9 cellular contexts compared by ENCODE assay signal in the genomic region with DNA sequence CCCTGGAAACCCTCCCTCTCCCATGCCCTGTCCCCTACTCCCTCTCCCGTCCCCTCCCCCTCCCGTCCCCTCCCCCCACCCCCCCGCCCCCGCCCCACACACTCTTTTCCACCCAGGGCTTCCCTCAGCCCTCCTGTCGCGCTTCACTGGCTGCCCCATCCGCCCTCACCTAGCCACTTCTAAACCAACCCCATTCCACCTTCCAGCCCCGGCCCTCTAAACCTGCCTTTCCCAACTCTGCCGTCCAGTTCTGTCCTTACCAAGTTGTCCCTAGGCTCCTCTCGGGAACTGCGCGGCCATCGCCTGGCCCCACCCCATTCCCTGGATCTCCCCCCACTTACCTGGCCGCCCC. TPM values are rescaled to one million over a fixed set of nuclear protein-coding genes. Genes with fewer than 3 reads are reported as not detected.
DNase-seq lines count a peak whose midpoint lies in the region; ATAC-seq and TF ChIP-seq lines count a peak whose summit lies in the region.
"Had no signal": no experiment of that assay in that cellular context is flagged by ENCODE, and none has a peak within 500 bp of the region (broad histone marks: within the 10 kb centered on the region; RNA-seq: fewer than 3 reads in every experiment).

No MANE protein-coding gene starts in this region.

- no peaks in the 10 kb centered on the region for H3K9me3 Mint-ChIP-seq in HFFc6
- H3K9me3 Mint-ChIP-seq: activated naive CD4-positive, alpha-beta T cell treated with anti-CD3 and anti-CD28 coated beads for 36 hours had no signal

- peak overlapping the region; percentile 87 for H3K4me3 Mint-ChIP-seq in HFFc6
- H3K4me3 Mint-ChIP-seq: activated naive CD4-positive, alpha-beta T cell treated with anti-CD3 and anti-CD28 coated beads for 36 hours had no signal

- no peaks in the 10 kb centered on the region for H3K36me3 Mint-ChIP-seq in HFFc6 (ENCODE audit: low read depth)

- intact Hi-C loops in left lung (cut with DNase I), result no loop called here

- peak overlapping the region in 1 of 2 donors; percentile 65 for H3K27ac ChIP-seq in left lung
- no peak overlapping the region for H3K27ac ChIP-seq in thoracic aorta
- H3K27ac ChIP-seq in RWPE1, result no peak overlapping the region

- ATAC-seq in SK-N-SH treated with all-trans-retinoic acid at 6 μM for 48 hours (peak; percentile 12), left lung (no peak), thoracic aorta (ENCODE audit: insufficient number of reproducible peaks, low FRiP score, low read depth) (no peak)

- no peaks in the 10 kb centered on the region for H3K9me3 ChIP-seq in left lung
- no peaks in the 10 kb centered on the region for H3K9me3 ChIP-seq in thoracic aorta

- peaks cover 5% of the 10 kb centered on the region; the same call in 1 of the 2 replicates for H3K27me3 Mint-ChIP-seq in HFFc6 (ENCODE audit: insufficient read depth)

- no peak for TF ChIP-seq CTCF in HFFc6 (IDR thresholded peaks at IDR 0.05)
- no peak for TF ChIP-seq CTCF in left lung (IDR thresholded peaks at IDR 0.05)
- TF ChIP-seq CTCF in thoracic aorta (IDR thresholded peaks at IDR 0.05), result no peak
- no peak for TF ChIP-seq CTCF in RWPE1 (conservative IDR thresholded peaks at IDR 0.05; ENCODE audit: low read depth)

- DNase-seq in HFFc6 (no peak), left lung (no peak), thoracic aorta (ENCODE audit: low spot score) (no peak), NCI-H524 treated with DMSO at 0.1 percent for 48 hours (lab: John Stamatoyannopoulos, UW) (no peak), RPMI8226 (no peak), RWPE1 (ENCODE audit: low spot score) (no peak)
- DNase-seq: activated naive CD4-positive, alpha-beta T cell treated with anti-CD3 and anti-CD28 coated beads for 36 hours; NCI-H524 had no signal

- no peak overlapping the region for H3K27ac Mint-ChIP-seq in HFFc6
- H3K27ac Mint-ChIP-seq: activated naive CD4-positive, alpha-beta T cell treated with anti-CD3 and anti-CD28 coated beads for 36 hours had no signal

- H3K4me3 ChIP-seq in left lung (peak overlapping the region; percentile 58 to 59), thoracic aorta (peak overlapping the region; percentile 74)

- POLR2A ChIA-PET in RWPE1 (lab: Yijun Ruan, JAX; ENCODE audit: low non-redundant PET), result no interaction called here

- H3K4me1 Mint-ChIP-seq in HFFc6 (ENCODE audit: low read depth), result peaks cover 10% of the 10 kb centered on the region

- H3K27me3 ChIP-seq in left lung, result peaks cover 4 to 70% of the 10 kb centered on the region in 2 donors
- peaks cover 13% of the 10 kb centered on the region for H3K27me3 ChIP-seq in thoracic aorta (replicated peaks; ENCODE audit: insufficient read depth)

- CTCF ChIA-PET in RWPE1 (lab: Yijun Ruan, JAX), result no interaction called here

- H3K4me1 ChIP-seq in left lung (peaks cover 17 to 45% of the 10 kb centered on the region in 2 donors), thoracic aorta (ENCODE audit: control insufficient read depth in 1 of 2, low read depth in 2 of 2) (peaks cover 17 to 42% of the 10 kb centered on the region in 2 donors)

- H3K36me3 ChIP-seq in left lung, result no peaks in the 10 kb centered on the region
- no peaks in the 10 kb centered on the region for H3K36me3 ChIP-seq in thoracic aorta

TF ChIP-seq in SK-N-SH treated with all-trans-retinoic acid at 6 μM for 48 hours, 23 proteins besides CTCF, POLR2A, EP300 and RAD21 (continues in another document):
- TF ChIP-seq, protein P1, sequence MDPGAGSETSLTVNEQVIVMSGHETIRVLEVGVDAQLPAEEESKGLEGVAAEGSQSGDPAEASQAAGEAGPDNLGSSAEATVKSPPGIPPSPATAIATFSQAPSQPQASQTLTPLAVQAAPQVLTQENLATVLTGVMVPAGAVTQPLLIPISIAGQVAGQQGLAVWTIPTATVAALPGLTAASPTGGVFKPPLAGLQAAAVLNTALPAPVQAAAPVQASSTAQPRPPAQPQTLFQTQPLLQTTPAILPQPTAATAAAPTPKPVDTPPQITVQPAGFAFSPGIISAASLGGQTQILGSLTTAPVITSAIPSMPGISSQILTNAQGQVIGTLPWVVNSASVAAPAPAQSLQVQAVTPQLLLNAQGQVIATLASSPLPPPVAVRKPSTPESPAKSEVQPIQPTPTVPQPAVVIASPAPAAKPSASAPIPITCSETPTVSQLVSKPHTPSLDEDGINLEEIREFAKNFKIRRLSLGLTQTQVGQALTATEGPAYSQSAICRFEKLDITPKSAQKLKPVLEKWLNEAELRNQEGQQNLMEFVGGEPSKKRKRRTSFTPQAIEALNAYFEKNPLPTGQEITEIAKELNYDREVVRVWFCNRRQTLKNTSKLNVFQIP (CRISPR knock-in tag; IDR thresholded peaks at IDR 0.05; ENCODE audit: borderline replicate concordance, low read depth), result no peak
- TF ChIP-seq, protein P2, sequence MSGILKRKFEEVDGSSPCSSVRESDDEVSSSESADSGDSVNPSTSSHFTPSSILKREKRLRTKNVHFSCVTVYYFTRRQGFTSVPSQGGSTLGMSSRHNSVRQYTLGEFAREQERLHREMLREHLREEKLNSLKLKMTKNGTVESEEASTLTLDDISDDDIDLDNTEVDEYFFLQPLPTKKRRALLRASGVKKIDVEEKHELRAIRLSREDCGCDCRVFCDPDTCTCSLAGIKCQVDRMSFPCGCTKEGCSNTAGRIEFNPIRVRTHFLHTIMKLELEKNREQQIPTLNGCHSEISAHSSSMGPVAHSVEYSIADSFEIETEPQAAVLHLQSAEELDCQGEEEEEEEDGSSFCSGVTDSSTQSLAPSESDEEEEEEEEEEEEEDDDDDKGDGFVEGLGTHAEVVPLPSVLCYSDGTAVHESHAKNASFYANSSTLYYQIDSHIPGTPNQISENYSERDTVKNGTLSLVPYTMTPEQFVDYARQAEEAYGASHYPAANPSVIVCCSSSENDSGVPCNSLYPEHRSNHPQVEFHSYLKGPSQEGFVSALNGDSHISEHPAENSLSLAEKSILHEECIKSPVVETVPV (CRISPR knock-in tag; IDR thresholded peaks at IDR 0.05), result no peak
- no peak for TF ChIP-seq RARB (CRISPR knock-in tag; IDR thresholded peaks at IDR 0.05)
- TF ChIP-seq BACH2 (CRISPR knock-in tag; IDR thresholded peaks at IDR 0.05; ENCODE audit: borderline replicate concordance), result no peak
- TF ChIP-seq ZNF70 (CRISPR knock-in tag; IDR thresholded peaks at IDR 0.05), result no peak
- TF ChIP-seq PPARA (CRISPR knock-in tag; IDR thresholded peaks at IDR 0.05; ENCODE audit: borderline replicate concordance), result no peak
- no peak for TF ChIP-seq ZNF565 (CRISPR knock-in tag; conservative IDR thresholded peaks at IDR 0.05; ENCODE audit: low read depth)
- TF ChIP-seq ZC3H10 (CRISPR knock-in tag; IDR thresholded peaks at IDR 0.05), result no peak
- no peak for TF ChIP-seq CSDC2 (CRISPR knock-in tag; IDR thresholded peaks at IDR 0.05)
- TF ChIP-seq GLIS3 (CRISPR knock-in tag; IDR thresholded peaks at IDR 0.05), result no peak
- TF ChIP-seq ESRRG (CRISPR knock-in tag; IDR thresholded peaks at IDR 0.05), result no peak
- TF ChIP-seq SNAI2 (CRISPR knock-in tag; IDR thresholded peaks at IDR 0.05), result no peak
- TF ChIP-seq, protein P3, sequence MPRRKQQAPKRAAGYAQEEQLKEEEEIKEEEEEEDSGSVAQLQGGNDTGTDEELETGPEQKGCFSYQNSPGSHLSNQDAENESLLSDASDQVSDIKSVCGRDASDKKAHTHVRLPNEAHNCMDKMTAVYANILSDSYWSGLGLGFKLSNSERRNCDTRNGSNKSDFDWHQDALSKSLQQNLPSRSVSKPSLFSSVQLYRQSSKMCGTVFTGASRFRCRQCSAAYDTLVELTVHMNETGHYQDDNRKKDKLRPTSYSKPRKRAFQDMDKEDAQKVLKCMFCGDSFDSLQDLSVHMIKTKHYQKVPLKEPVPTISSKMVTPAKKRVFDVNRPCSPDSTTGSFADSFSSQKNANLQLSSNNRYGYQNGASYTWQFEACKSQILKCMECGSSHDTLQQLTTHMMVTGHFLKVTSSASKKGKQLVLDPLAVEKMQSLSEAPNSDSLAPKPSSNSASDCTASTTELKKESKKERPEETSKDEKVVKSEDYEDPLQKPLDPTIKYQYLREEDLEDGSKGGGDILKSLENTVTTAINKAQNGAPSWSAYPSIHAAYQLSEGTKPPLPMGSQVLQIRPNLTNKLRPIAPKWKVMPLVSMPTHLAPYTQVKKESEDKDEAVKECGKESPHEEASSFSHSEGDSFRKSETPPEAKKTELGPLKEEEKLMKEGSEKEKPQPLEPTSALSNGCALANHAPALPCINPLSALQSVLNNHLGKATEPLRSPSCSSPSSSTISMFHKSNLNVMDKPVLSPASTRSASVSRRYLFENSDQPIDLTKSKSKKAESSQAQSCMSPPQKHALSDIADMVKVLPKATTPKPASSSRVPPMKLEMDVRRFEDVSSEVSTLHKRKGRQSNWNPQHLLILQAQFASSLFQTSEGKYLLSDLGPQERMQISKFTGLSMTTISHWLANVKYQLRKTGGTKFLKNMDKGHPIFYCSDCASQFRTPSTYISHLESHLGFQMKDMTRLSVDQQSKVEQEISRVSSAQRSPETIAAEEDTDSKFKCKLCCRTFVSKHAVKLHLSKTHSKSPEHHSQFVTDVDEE (CRISPR knock-in tag; IDR thresholded peaks at IDR 0.05), result no peak

RNA-seq across cellular contexts. Expression of a gene that starts 1.0 kb away (rescaled TPM):
- 10 to 100 TPM in 1 of 6 experiments, 1 to 10 TPM in 5; 7.3 to 11.7 (median 8.9) TPM for total RNA-seq in HFFc6 (2021; fragmentation: NEBNext Ultra II Directional; extraction: Animal tissue kit (Norgen Biotek cat#: 25700))
- total RNA-seq in left lung (10 to 100 TPM; 35.7 to 68.2 TPM), thoracic aorta (10 to 100 TPM; 43.6 to 47.4 TPM)
- total RNA-seq: activated naive CD4-positive, alpha-beta T cell treated with anti-CD3 and anti-CD28 coated beads for 36 hours had no signal

RNA-seq across cellular contexts. Expression of a gene that starts 16.8 kb away (rescaled TPM):
- 1 to 10 TPM in 1 of 6 experiments, under 1 TPM in 4, not detected in 1; 0.16 to 1.1 (median 0.60) TPM for total RNA-seq in HFFc6 (2021; fragmentation: NEBNext Ultra II Directional; extraction: Animal tissue kit (Norgen Biotek cat#: 25700))
- total RNA-seq in left lung (1 to 10 TPM in 1 of 2 donors, under 1 TPM in 1; 0.55 to 2.1 TPM), thoracic aorta (1 to 10 TPM in 1 of 2 donors, under 1 TPM in 1; 0.35 to 2.0 TPM)

RNA-seq across cellular contexts. Expression of a gene that starts 17.3 kb away (rescaled TPM):
- total RNA-seq in HFFc6 (2021; fragmentation: NEBNext Ultra II Directional; extraction: Animal tissue kit (Norgen Biotek cat#: 25700)), result 100 to 1,000 TPM; 367 to 460 (median 388) TPM
- total RNA-seq in left lung (100 to 1,000 TPM; 286 to 303 TPM), thoracic aorta (100 to 1,000 TPM; 121 to 123 TPM)

RNA-seq across cellular contexts. Expression of a gene that starts 34.0 kb away (rescaled TPM):
- 1 to 10 TPM; 6.1 to 8.3 (median 7.1) TPM for total RNA-seq in HFFc6 (2021; fragmentation: NEBNext Ultra II Directional; extraction: Animal tissue kit (Norgen Biotek cat#: 25700))
- 10 to 100 TPM in 1 of 2 donors, 1 to 10 TPM in 1; 9.6 to 18.0 TPM for total RNA-seq in left lung
- 1 to 10 TPM; 5.6 to 7.1 TPM for total RNA-seq in thoracic aorta

RNA-seq across cellular contexts. Expression of a gene that starts 43.7 kb away (rescaled TPM):
- 1 to 10 TPM; 1.2 to 2.2 (median 1.6) TPM for total RNA-seq in HFFc6 (2021; fragmentation: NEBNext Ultra II Directional; extraction: Animal tissue kit (Norgen Biotek cat#: 25700))
- total RNA-seq in left lung (1 to 10 TPM; 3.1 to 3.2 TPM), thoracic aorta (1 to 10 TPM; 1.2 to 1.5 TPM)
